Comparison of ENCODE assay signal across 11 cellular contexts in the genomic region with DNA sequence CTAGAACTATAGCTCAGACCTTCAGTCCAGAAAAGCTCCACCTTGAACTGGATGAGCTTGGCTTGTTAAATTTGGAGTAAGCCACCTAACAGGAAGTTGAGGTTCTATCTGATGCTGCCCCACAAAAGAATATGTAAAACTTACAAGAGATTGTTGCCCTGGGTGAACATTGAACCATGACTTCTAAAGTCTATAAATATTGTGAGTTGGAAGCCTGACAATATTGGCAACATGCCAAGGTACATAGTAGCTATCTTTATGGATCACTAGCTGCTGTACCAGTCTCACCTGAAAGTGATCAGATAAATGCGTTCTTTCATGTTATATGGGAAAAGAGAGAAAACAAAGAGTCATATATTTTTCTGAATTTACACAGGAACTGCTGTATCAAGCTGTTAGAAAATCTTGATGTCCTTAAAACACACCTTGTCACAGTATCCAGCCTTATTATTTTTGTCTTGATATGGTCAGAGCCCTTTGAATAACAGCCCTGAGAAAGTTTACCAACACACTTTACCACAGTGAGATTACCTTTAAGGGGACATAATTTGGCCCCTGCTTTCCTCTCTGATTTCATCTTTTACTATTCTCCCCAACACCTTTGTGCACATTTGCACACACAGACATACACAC.
A peak's percentile ranks its signal among the peaks of the same experiment; 100 is the strongest.
DNase-seq lines count a peak whose midpoint lies in the region; ATAC-seq and TF ChIP-seq lines count a peak whose summit lies in the region.
"Had no signal": no experiment of that assay in that cellular context is flagged by ENCODE, and none has a peak within 500 bp of the region (broad histone marks: within the 10 kb centered on the region; RNA-seq: fewer than 3 reads in every experiment).

No MANE protein-coding gene starts in this region.

- CTCF ChIA-PET in OCI-LY7 (lab: Charles Lee; ENCODE audit: unreplicated experiment) (interaction anchor here (1.4 kb wide), 1 partner anchor 11 kb away, joined by 4 read pairs; no protein-coding TSS in a partner anchor), Caco-2 (lab: Charles Lee) (interaction anchor here (1.2 kb wide), 1 partner anchor 133 kb away, joined by 3 read pairs; no protein-coding TSS in a partner anchor)

- no peak overlapping the region for H3K27ac Mint-ChIP-seq in Caco-2 (ENCODE audit: unreplicated experiment)

- intact Hi-C loops in OCI-LY7 (cut with micrococcal nuclease; ENCODE audit: unreplicated experiment) (no loop called here), Caco-2 (cut with micrococcal nuclease; ENCODE audit: unreplicated experiment) (no loop called here)

- no peak overlapping the region for H3K4me3 Mint-ChIP-seq in Caco-2 (ENCODE audit: unreplicated experiment)

- H3K27ac ChIP-seq in C4-2B (peak overlapping the region; percentile 52; the same call in 1 of the 2 replicates), Karpas-422 (ENCODE audit: low read length) (no peak overlapping the region), OCI-LY7 (ENCODE audit: low read depth, low read length, poor library complexity, severe bottlenecking) (peak overlapping the region; percentile 22), brain microvascular endothelial cell (no peak overlapping the region)
- H3K27ac ChIP-seq: ovary had no signal

- DNase-seq in Karpas-422, result no peak
- peak; percentile 67 for DNase-seq in OCI-LY7 (ENCODE audit: low spot score)
- no peak for DNase-seq in left lobe of liver (ENCODE audit: low spot score)
- DNase-seq in brain microvascular endothelial cell, result no peak
- DNase-seq in Caco-2, result no peak
- DNase-seq in activated CD4-positive, alpha-beta T cell treated with anti-CD3 and anti-CD28 coated beads, Interleukin-2, amount 50 U/mL, for 1 hour, result no peak
- DNase-seq: activated naive CD4-positive, alpha-beta T cell; effector memory CD4-positive, alpha-beta T cell; ovary had no signal

- H3K9me3 Mint-ChIP-seq in Caco-2 (ENCODE audit: unreplicated experiment), result peaks cover 30% of the 10 kb centered on the region

- H3K4me1 ChIP-seq in Karpas-422 (ENCODE audit: low read length) (peaks cover 14% of the 10 kb centered on the region), OCI-LY7 (ENCODE audit: insufficient read depth, low read length, poor library complexity, severe bottlenecking) (peaks cover 22% of the 10 kb centered on the region), Caco-2 (0 out of 2 replicates have a peak, but pooled peaks cover 5% of the 10 kb centered on the region)

- H3K4me2 ChIP-seq in Karpas-422 (ENCODE audit: low read depth, low read length, poor library complexity, severe bottlenecking) (peak overlapping the region; percentile 10), OCI-LY7 (ENCODE audit: low read length) (peak overlapping the region; percentile 53)

- H4K20me1 ChIP-seq in Karpas-422 (ENCODE audit: insufficient read depth, low read depth, low read length), result no peaks in the 10 kb centered on the region
- H4K20me1 ChIP-seq in OCI-LY7 (ENCODE audit: insufficient read depth, low read length), result no peaks in the 10 kb centered on the region

- H3K4me3 ChIP-seq in Karpas-422 (ENCODE audit: low read length) (no peak overlapping the region), OCI-LY7 (ENCODE audit: low read depth, low read length, poor library complexity, severe bottlenecking) (peak overlapping the region; percentile 27), brain microvascular endothelial cell (ENCODE audit: low read depth, low read length) (no peak overlapping the region), Caco-2 (ENCODE audit: low read depth, low read length) (no peak overlapping the region)
- H3K4me3 ChIP-seq: ovary had no signal

- H3K79me2 ChIP-seq in Karpas-422 (ENCODE audit: low read length), result no peaks in the 10 kb centered on the region
- no peaks in the 10 kb centered on the region for H3K79me2 ChIP-seq in OCI-LY7 (ENCODE audit: insufficient read depth, low read depth, low read length)

- no peak overlapping the region for H3K9ac ChIP-seq in Karpas-422 (ENCODE audit: low read length)

- H2AFZ ChIP-seq in Karpas-422 (ENCODE audit: low read length), result no peak overlapping the region
- peak overlapping the region; percentile 91 for H2AFZ ChIP-seq in OCI-LY7 (ENCODE audit: low read length)

- H3K36me3 ChIP-seq in Karpas-422 (ENCODE audit: insufficient read depth, low read length) (no peaks in the 10 kb centered on the region), OCI-LY7 (ENCODE audit: insufficient read depth, low read length) (no peaks in the 10 kb centered on the region), brain microvascular endothelial cell (replicated peaks) (no peaks in the 10 kb centered on the region), Caco-2 (ENCODE audit: control insufficient read depth, insufficient read depth, low read length) (no peaks in the 10 kb centered on the region)
- H3K36me3 ChIP-seq: ovary had no signal

- in situ Hi-C loops in brain microvascular endothelial cell (cut with HindIII; ENCODE audit: low pct_ligation_motif_present, low sequenced_read_pairs), result no loop called here

- no peaks in the 10 kb centered on the region for H3K27me3 Mint-ChIP-seq in Caco-2 (ENCODE audit: insufficient read depth, unreplicated experiment)

- H3K27me3 ChIP-seq in Karpas-422 (ENCODE audit: low read length), result no peaks in the 10 kb centered on the region
- no peaks in the 10 kb centered on the region for H3K27me3 ChIP-seq in brain microvascular endothelial cell (replicated peaks)
- H3K27me3 ChIP-seq in Caco-2 (replicated peaks; ENCODE audit: control insufficient read depth, insufficient read depth, low read length), result no peaks in the 10 kb centered on the region
- H3K27me3 ChIP-seq: ovary had no signal

- H3K4me1 Mint-ChIP-seq in Caco-2 (ENCODE audit: low read depth, unreplicated experiment), result peaks cover 10% of the 10 kb centered on the region

- H3K36me3 Mint-ChIP-seq in Caco-2 (ENCODE audit: insufficient read depth, unreplicated experiment), result no peaks in the 10 kb centered on the region

- H3K9me2 ChIP-seq in Karpas-422 (replicated peaks; ENCODE audit: insufficient read depth, low read length) (no peaks in the 10 kb centered on the region), OCI-LY7 (ENCODE audit: insufficient read depth, low read length) (no peaks in the 10 kb centered on the region)

- ATAC-seq in left lobe of liver, result peak; percentile 78
- no peak for ATAC-seq in HG02571 (IDR thresholded peaks at IDR 0.05; ENCODE audit: unreplicated experiment)

- BruUV-seq in OCI-LY7 (replicated peaks; lab: Mats Ljungman, UMichigan), result no TSS peak
- no TSS peak for BruUV-seq in Caco-2 (replicated peaks; lab: Mats Ljungman, UMichigan)

- H3K9me3 ChIP-seq in Karpas-422 (ENCODE audit: low read length) (no peaks in the 10 kb centered on the region), OCI-LY7 (ENCODE audit: low read length) (no peaks in the 10 kb centered on the region), Caco-2 (no peaks in the 10 kb centered on the region)
- H3K9me3 ChIP-seq: ovary had no signal

- TF ChIP-seq CTCF in C4-2B (conservative IDR thresholded peaks at IDR 0.05) (no peak), OCI-LY7 (conservative IDR thresholded peaks at IDR 0.05; ENCODE audit: low read length) (no peak), brain microvascular endothelial cell (IDR thresholded peaks at IDR 0.05; ENCODE audit: low read depth, low read length, missing control alignments) (no peak), Caco-2 (IDR thresholded peaks at IDR 0.05; ENCODE audit: insufficient read depth in 1 of 2, low read depth in 1 of 2, low read length in 1 of 2, severe bottlenecking in 1 of 2, unreplicated experiment in 1 of 2) (no peak)

- POLR2A ChIA-PET in OCI-LY7 (lab: Charles Lee) (interaction anchor here (0.9 to 3.9 kb wide), 7 partner anchors 10 to 61 kb away, joined by 3 to 17 read pairs (median 3); no protein-coding TSS in a partner anchor), Caco-2 (lab: Charles Lee) (no interaction called here)

Comparison
In these comparisons a context has a peak if more than half of its experiments do, and no peak if none do; other contexts are left out.
1. H3K27ac ChIP-seq: peak in C4-2B (single experiment) and OCI-LY7 (single experiment); none in Karpas-422 (single experiment) and brain microvascular endothelial cell (single experiment).